In the genomic region with DNA sequence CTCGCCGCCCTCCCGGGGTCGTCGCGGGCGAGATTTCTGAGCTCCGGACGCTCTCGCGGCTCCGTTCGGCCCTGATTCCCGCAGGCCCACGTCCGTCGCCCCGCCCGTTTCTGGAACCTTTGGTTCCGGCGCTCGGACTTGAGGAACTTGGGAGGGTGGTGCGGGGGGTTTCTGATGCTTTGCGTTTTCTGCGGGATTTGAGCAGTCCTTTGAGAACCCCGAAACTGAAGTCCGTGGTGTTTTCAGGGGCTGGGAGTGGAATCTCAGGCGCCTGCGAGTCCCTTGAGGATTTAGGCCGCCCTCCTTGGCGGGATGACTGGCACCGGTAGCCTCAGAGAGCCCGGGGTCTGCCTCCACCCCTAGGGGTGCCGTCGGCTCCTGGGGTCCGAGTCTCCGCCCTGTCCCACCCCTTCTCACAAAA, we compare ENCODE assay signal across 9 cellular contexts. TPM values are rescaled to one million over a fixed set of nuclear protein-coding genes. Genes with fewer than 3 reads are reported as not detected.
DNase-seq lines count a peak whose midpoint lies in the region; ATAC-seq and TF ChIP-seq lines count a peak whose summit lies in the region.
"Had no signal": no experiment of that assay in that cellular context is flagged by ENCODE, and none has a peak within 500 bp of the region (broad histone marks: within the 10 kb centered on the region; RNA-seq: fewer than 3 reads in every experiment).

No MANE protein-coding gene starts in this region.

- peak overlapping the region; percentile 87 for H3K9ac ChIP-seq in NT2/D1 (ENCODE audit: insufficient read length, low read depth)

- CTCF ChIA-PET in Caco-2 (lab: Charles Lee): interaction anchor here (0.6 to 1.8 kb wide), 3 partner anchors 10 to 499 kb away, joined by 4 to 6 read pairs (median 6); no protein-coding TSS in a partner anchor

- BruUV-seq in Caco-2 (replicated peaks; lab: Mats Ljungman, UMichigan): no TSS peak

- H3K4me1 Mint-ChIP-seq in Caco-2 (ENCODE audit: low read depth, unreplicated experiment): peaks cover 7% of the 10 kb centered on the region
- H3K4me1 Mint-ChIP-seq in natural killer cell treated with Interleukin-12 subunit alpha and Interleukin-12 subunit beta and Interleukin-15 and Interleukin-18, amount 100 ng/mL, for 72 hours (ENCODE audit: low read depth in 2 of 2): peaks cover 9 to 10% of the 10 kb centered on the region in 2 donors

- H3K4me3 Mint-ChIP-seq in Caco-2 (ENCODE audit: unreplicated experiment): peak overlapping the region; percentile 78
- H3K4me3 Mint-ChIP-seq in natural killer cell treated with Interleukin-12 subunit alpha and Interleukin-12 subunit beta and Interleukin-15 and Interleukin-18, amount 100 ng/mL, for 72 hours: peak overlapping the region; percentile 80

- H3K9me3 ChIP-seq in Caco-2 (peaks cover 9% of the 10 kb centered on the region; the same call in 1 of the 2 replicates), NT2/D1 (ENCODE audit: insufficient read depth, low read length) (peaks cover 13% of the 10 kb centered on the region)

- POLR2A ChIA-PET in Caco-2 (lab: Charles Lee): interaction anchor here (0.7 to 1.2 kb wide), 3 partner anchors 31 to 300 kb away, joined by 3 to 10 read pairs (median 5); no protein-coding TSS in a partner anchor

- no peak for TF ChIP-seq CTCF in Caco-2 (IDR thresholded peaks at IDR 0.05; ENCODE audit: insufficient read depth in 1 of 2, low read depth in 1 of 2, low read length in 1 of 2, severe bottlenecking in 1 of 2, unreplicated experiment in 1 of 2)

- peak overlapping the region; percentile 78 for H3K27ac Mint-ChIP-seq in Caco-2 (ENCODE audit: unreplicated experiment)
- H3K27ac Mint-ChIP-seq in natural killer cell treated with Interleukin-12 subunit alpha and Interleukin-12 subunit beta and Interleukin-15 and Interleukin-18, amount 100 ng/mL, for 72 hours: peak overlapping the region; percentile 59 to 68

- no peaks in the 10 kb centered on the region for H3K27me3 ChIP-seq in Caco-2 (replicated peaks; ENCODE audit: control insufficient read depth, insufficient read depth, low read length)
- no peaks in the 10 kb centered on the region for H3K27me3 ChIP-seq in NT2/D1 (ENCODE audit: insufficient read depth, insufficient read length)

- intact Hi-C loops in Caco-2 (cut with micrococcal nuclease; ENCODE audit: unreplicated experiment): no loop called here

- ATAC-seq in natural killer cell treated with Interleukin-12 subunit alpha and Interleukin-12 subunit beta and Interleukin-15 and Interleukin-18, amount 100 ng/mL, for 72 hours: peak in 1 of 2 donors; percentile 37
- no peak for ATAC-seq in GM21526 (IDR thresholded peaks at IDR 0.05; ENCODE audit: low FRiP score, unreplicated experiment)
- ATAC-seq in GM21825 (IDR thresholded peaks at IDR 0.05; ENCODE audit: unreplicated experiment): no peak
- no peak for ATAC-seq in HG03196 (IDR thresholded peaks at IDR 0.05; ENCODE audit: unreplicated experiment)
- ATAC-seq in HG03571 (IDR thresholded peaks at IDR 0.05; ENCODE audit: unreplicated experiment): no peak

- no peaks in the 10 kb centered on the region for H3K9me3 Mint-ChIP-seq in Caco-2 (ENCODE audit: unreplicated experiment)
- H3K9me3 Mint-ChIP-seq in natural killer cell treated with Interleukin-12 subunit alpha and Interleukin-12 subunit beta and Interleukin-15 and Interleukin-18, amount 100 ng/mL, for 72 hours: no peaks in the 10 kb centered on the region

- DNase-seq in Caco-2 (no peak), NT2/D1 (ENCODE audit: low read depth, low spot score) (no peak), erythroblast (lab: John Stamatoyannopoulos, UW) (peak; percentile 19 to 30)
- no peak for DNase-seq in natural killer cell treated with Interleukin-12 subunit alpha and Interleukin-12 subunit beta and Interleukin-15 and Interleukin-18, amount 100 ng/mL, for 72 hours (ENCODE audit: low spot score)
- DNase-seq: IMR-90 had no signal

- no peaks in the 10 kb centered on the region for H3K27me3 Mint-ChIP-seq in Caco-2 (ENCODE audit: insufficient read depth, unreplicated experiment)
- peaks cover 0 to 5% of the 10 kb centered on the region in 2 donors for H3K27me3 Mint-ChIP-seq in natural killer cell treated with Interleukin-12 subunit alpha and Interleukin-12 subunit beta and Interleukin-15 and Interleukin-18, amount 100 ng/mL, for 72 hours

- H3K4me1 ChIP-seq in Caco-2 (no peaks in the 10 kb centered on the region), NT2/D1 (ENCODE audit: insufficient read depth, insufficient read length) (peaks cover 3% of the 10 kb centered on the region)

- peaks cover 8% of the 10 kb centered on the region for H3K36me3 Mint-ChIP-seq in Caco-2 (ENCODE audit: insufficient read depth, unreplicated experiment)
- H3K36me3 Mint-ChIP-seq in natural killer cell treated with Interleukin-12 subunit alpha and Interleukin-12 subunit beta and Interleukin-15 and Interleukin-18, amount 100 ng/mL, for 72 hours: no peaks in the 10 kb centered on the region

- H3K36me3 ChIP-seq in Caco-2 (ENCODE audit: control insufficient read depth, insufficient read depth, low read length) (no peaks in the 10 kb centered on the region), NT2/D1 (ENCODE audit: insufficient read depth, insufficient read length, low read length) (peaks cover 16% of the 10 kb centered on the region)

- no peak for TF ChIP-seq POLR2A in erythroblast (IDR thresholded peaks at IDR 0.05; ENCODE audit: low read length)

- peak overlapping the region; percentile 49 for H3K4me3 ChIP-seq in Caco-2 (ENCODE audit: low read depth, low read length)
- H3K4me3 ChIP-seq in NT2/D1 (ENCODE audit: insufficient read length, low read depth): peak overlapping the region; percentile 72

RNA-seq across cellular contexts. Expression of a gene that starts 0.3 kb away (rescaled TPM):
- total RNA-seq in Caco-2 (2022): 20.0 and 23.0 TPM in 2 replicates
- total RNA-seq in natural killer cell treated with Interleukin-12 subunit alpha and Interleukin-12 subunit beta and Interleukin-15 and Interleukin-18, amount 100 ng/mL, for 72 hours: 1 to 10 TPM in 1 of 2 donors, under 1 TPM in 1; 0.69 to 1.5 TPM
- total RNA-seq: IMR-90 had no signal

RNA-seq across cellular contexts. Expression of a gene that starts 42.6 kb away (rescaled TPM):
- total RNA-seq in Caco-2 (2022): 41.0 and 44.5 TPM in 2 replicates
- not detected for total RNA-seq in natural killer cell treated with Interleukin-12 subunit alpha and Interleukin-12 subunit beta and Interleukin-15 and Interleukin-18, amount 100 ng/mL, for 72 hours
- total RNA-seq: IMR-90 had no signal

Comparison
In these comparisons a context has a peak if more than half of its experiments do, and no peak if none do; other contexts are left out.
1. DNase-seq: peak in erythroblast (2 of 2); none in Caco-2 (0 of 2), NT2/D1 (single experiment) and natural killer cell treated with Interleukin-12 subunit alpha and Interleukin-12 subunit beta and Interleukin-15 and Interleukin-18, amount 100 ng/mL, for 72 hours (single experiment).
2. RNA of a gene that starts 42.6 kb away (total RNA-seq): 41.0 to 44.5 TPM in Caco-2; not detected in natural killer cell treated with Interleukin-12 subunit alpha and Interleukin-12 subunit beta and Interleukin-15 and Interleukin-18, amount 100 ng/mL, for 72 hours; every median in the first group is over 10 times any median in the second.